28 cellular contexts compared by ENCODE assay signal in genomic region chr5:83405662-83406061, GRCh38.
"Had no signal": no experiment of that assay in that cellular context is flagged by ENCODE, and none has a peak within 500 bp of the region (broad histone marks: within the 10 kb centered on the region; RNA-seq: fewer than 3 reads in every experiment).

No MANE protein-coding gene starts in this region.

- H3K4me3 ChIP-seq: coronary artery, esophagus muscularis mucosa, gastroesophageal sphincter, lung, mucosa of descending colon, neural progenitor cell, prostate gland, right lobe of liver, suprapubic skin, thyroid gland, vagina had no signal

- H3K9ac ChIP-seq: neural progenitor cell had no signal

- H3K4me2 ChIP-seq: neural progenitor cell had no signal

- H3K4me1 ChIP-seq: esophagus muscularis mucosa, foreskin keratinocyte, gastroesophageal sphincter, prostate gland, right lobe of liver, suprapubic skin, thyroid gland, vagina had no signal

- H3K27ac ChIP-seq: coronary artery, esophagus muscularis mucosa, foreskin keratinocyte, gastroesophageal sphincter, neural progenitor cell, prostate gland, right lobe of liver, suprapubic skin, thyroid gland, vagina had no signal

- H3K36me3 ChIP-seq: esophagus muscularis mucosa, gastroesophageal sphincter, neural progenitor cell, prostate gland, right lobe of liver, suprapubic skin, thyroid gland, vagina had no signal

- H2AFZ ChIP-seq: neural progenitor cell had no signal

- ATAC-seq: foreskin keratinocyte; gastroesophageal sphincter; left colon; mucosa of descending colon; natural killer cell treated with Interleukin-12 subunit alpha and Interleukin-12 subunit beta and Interleukin-15 and Interleukin-18, amount 100 ng/mL, for 72 hours; right lobe of liver; stimulated activated naive CD8-positive, alpha-beta T cell treated with anti-CD3 and anti-CD28 coated beads, Interleukin-15, amount 100 ng/mL, for 72 hours had no signal

- H3K27me3 ChIP-seq: esophagus muscularis mucosa, gastroesophageal sphincter, neural progenitor cell, right lobe of liver, suprapubic skin, thyroid gland, vagina had no signal

- DNase-seq: dermis blood vessel endothelial cell; effector memory CD4-positive, alpha-beta T cell; foreskin keratinocyte; hypothalamus; immature natural killer cell; islet precursor cell; kidney glomerular epithelial cell; left colon; mucosa of descending colon; naive B cell; right lobe of liver; small intestine; stimulated activated CD4-positive, alpha-beta T cell treated with anti-CD3 and anti-CD28 coated beads, Interleukin-15, amount 100 ng/mL, for 24 hours; stimulated activated CD4-positive, alpha-beta T cell treated with anti-CD3 and anti-CD28 coated beads, Interleukin-4, amount 100 ng/mL, for 1 hour; stimulated activated CD8-positive, alpha-beta memory T cell treated with anti-CD3 and anti-CD28 coated beads, Interleukin-4, amount 100 ng/mL, for 48 hours; stimulated activated naive CD4-positive, alpha-beta T cell; stimulated activated naive CD8-positive, alpha-beta T cell treated with anti-CD3 and anti-CD28 coated beads, Interleukin-15, amount 100 ng/mL, for 72 hours; thyroid gland; trophoblast cell had no signal

- H3K9me3 ChIP-seq: prostate gland, right lobe of liver, thyroid gland, vagina had no signal
